In the genomic region with DNA sequence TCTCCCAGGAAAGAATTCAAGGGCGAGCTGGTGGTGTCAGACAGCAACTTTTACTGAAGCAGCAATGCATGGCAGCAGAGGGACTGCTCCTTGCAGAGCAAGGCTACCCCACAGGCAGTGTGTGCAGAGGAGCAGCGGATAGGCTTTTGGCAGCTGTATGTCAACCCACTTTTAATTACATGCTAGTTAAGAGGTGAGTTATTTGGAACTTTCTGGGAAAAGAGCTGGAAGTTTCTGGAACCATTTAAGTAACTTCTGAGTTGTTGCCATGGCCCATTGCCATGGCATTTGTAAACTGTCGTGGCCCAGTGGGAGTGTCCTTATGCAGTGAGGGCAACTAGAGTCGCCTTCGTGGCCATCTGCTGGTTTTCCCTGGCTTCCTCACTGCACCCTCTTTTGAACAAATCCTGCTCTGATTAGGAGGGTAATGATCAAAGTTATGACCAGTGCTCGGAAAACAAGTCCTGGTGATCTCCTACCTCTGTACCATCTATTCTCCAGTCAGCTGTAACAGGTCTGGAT, we compare ENCODE assay signal across 25 cellular contexts. TPM values are rescaled to one million over a fixed set of nuclear protein-coding genes. Genes with fewer than 3 reads are reported as not detected.
A peak's percentile ranks its signal among the peaks of the same experiment; 100 is the strongest.
DNase-seq lines count a peak whose midpoint lies in the region; ATAC-seq and TF ChIP-seq lines count a peak whose summit lies in the region.
"Had no signal": no experiment of that assay in that cellular context is flagged by ENCODE, and none has a peak within 500 bp of the region (broad histone marks: within the 10 kb centered on the region; RNA-seq: fewer than 3 reads in every experiment).

No MANE protein-coding gene starts in this region.

- no peaks in the 10 kb centered on the region for H3K9me3 ChIP-seq in Karpas-422 (ENCODE audit: low read length)
- H3K9me3 ChIP-seq: SK-N-SH had no signal

- DNase-seq in Karpas-422: no peak
- DNase-seq in left lobe of liver (ENCODE audit: low spot score): no peak
- DNase-seq in neural crest cell (ENCODE audit: low read depth, low spot score): no peak
- DNase-seq in NCI-H748 treated with DMSO at 0.1 percent for 48 hours (lab: John Stamatoyannopoulos, UW): no peak
- no peak for DNase-seq in NCI-H1417 treated with DMSO at 0.1 percent for 48 hours (lab: John Stamatoyannopoulos, UW)
- DNase-seq in activated T-cell treated with anti-CD3 and anti-CD28 coated beads, Interleukin-2, amount 50 U/mL, for 4 hours: no peak
- no peak for DNase-seq in GM19238 (ENCODE audit: insufficient read length, low spot score)
- DNase-seq: Caco-2; CD8-positive, alpha-beta T cell; GF-D8; IMR-90; KG1; NCI-H1092; NCI-H1436; NCI-H187; NCI-H2171 treated with DMSO at 0.1 percent for 48 hours; NCI-H345; NCI-H524; NCI-H774; SK-N-SH had no signal

- no peaks in the 10 kb centered on the region for H3K27me3 ChIP-seq in Karpas-422 (ENCODE audit: low read length)

- H3K4me3 ChIP-seq in Karpas-422 (ENCODE audit: low read length): no peak overlapping the region

- peaks cover 29% of the 10 kb centered on the region for H3K4me1 Mint-ChIP-seq in neural crest cell
- no peaks in the 10 kb centered on the region for H3K4me1 Mint-ChIP-seq in activated T-cell treated with anti-CD3 and anti-CD28 coated beads, Interleukin-2, amount 50 U/mL, for 4 hours (ENCODE audit: low read depth)
- H3K4me1 Mint-ChIP-seq: B cell had no signal

- no peaks in the 10 kb centered on the region for H3K36me3 ChIP-seq in Karpas-422 (ENCODE audit: insufficient read depth, low read length)

- H3K9me3 Mint-ChIP-seq in neural crest cell: peaks cover 15% of the 10 kb centered on the region
- H3K9me3 Mint-ChIP-seq in activated T-cell treated with anti-CD3 and anti-CD28 coated beads, Interleukin-2, amount 50 U/mL, for 4 hours: no peaks in the 10 kb centered on the region
- H3K9me3 Mint-ChIP-seq: CD8-positive, alpha-beta T cell had no signal

- no peaks in the 10 kb centered on the region for H3K4me1 ChIP-seq in Karpas-422 (ENCODE audit: low read length)
- H3K4me1 ChIP-seq: Caco-2 had no signal

- no peak overlapping the region for H3K4me2 ChIP-seq in Karpas-422 (ENCODE audit: low read depth, low read length, poor library complexity, severe bottlenecking)
- H3K4me2 ChIP-seq: SK-N-SH had no signal

- peaks cover 12% of the 10 kb centered on the region for H3K36me3 Mint-ChIP-seq in neural crest cell (ENCODE audit: low read depth)
- no peaks in the 10 kb centered on the region for H3K36me3 Mint-ChIP-seq in activated T-cell treated with anti-CD3 and anti-CD28 coated beads, Interleukin-2, amount 50 U/mL, for 4 hours (ENCODE audit: insufficient read depth)
- H3K36me3 Mint-ChIP-seq: CD8-positive, alpha-beta T cell had no signal

- no peak overlapping the region for H3K4me3 Mint-ChIP-seq in neural crest cell
- H3K4me3 Mint-ChIP-seq in activated T-cell treated with anti-CD3 and anti-CD28 coated beads, Interleukin-2, amount 50 U/mL, for 4 hours: no peak overlapping the region
- H3K4me3 Mint-ChIP-seq: B cell; CD8-positive, alpha-beta T cell had no signal

- ATAC-seq in left lobe of liver: peak; percentile 69
- ATAC-seq in activated T-cell treated with anti-CD3 and anti-CD28 coated beads, Interleukin-2, amount 50 U/mL, for 4 hours: no peak
- ATAC-seq: CD8-positive, alpha-beta T cell; HCT116 had no signal

- H3K79me2 ChIP-seq in Karpas-422 (ENCODE audit: low read length): no peaks in the 10 kb centered on the region

- no peak overlapping the region for H3K9ac ChIP-seq in Karpas-422 (ENCODE audit: low read length)
- H3K9ac ChIP-seq: SK-N-SH had no signal

- no peak for TF ChIP-seq CTCF in neural crest cell (conservative IDR thresholded peaks at IDR 0.05)

- H3K27ac ChIP-seq in Karpas-422 (ENCODE audit: low read length): no peak overlapping the region
- H3K27ac ChIP-seq: C4-2B had no signal

- no peaks in the 10 kb centered on the region for H3K27me3 Mint-ChIP-seq in neural crest cell (ENCODE audit: low read depth)
- H3K27me3 Mint-ChIP-seq in activated T-cell treated with anti-CD3 and anti-CD28 coated beads, Interleukin-2, amount 50 U/mL, for 4 hours (ENCODE audit: low read depth): peaks cover 2% of the 10 kb centered on the region
- H3K27me3 Mint-ChIP-seq: B cell had no signal

- peak overlapping the region; percentile 89 for H3K27ac Mint-ChIP-seq in neural crest cell (ENCODE audit: unreplicated experiment)
- H3K27ac Mint-ChIP-seq: B cell; CD8-positive, alpha-beta T cell had no signal

- no peaks in the 10 kb centered on the region for H3K9me2 ChIP-seq in Karpas-422 (replicated peaks; ENCODE audit: insufficient read depth, low read length)
- H3K9me2 ChIP-seq: SK-N-SH had no signal

- peak overlapping the region; percentile 56; the same call in 1 of the 2 replicates for H2AFZ ChIP-seq in Karpas-422 (ENCODE audit: low read length)

- H4K20me1 ChIP-seq in Karpas-422 (ENCODE audit: insufficient read depth, low read depth, low read length): no peaks in the 10 kb centered on the region

RNA-seq across cellular contexts. Expression of a gene that starts 34.0 kb away (rescaled TPM):
- not detected in 2 replicates for total RNA-seq in Karpas-422 (2014; rRNA removed; shearing (Covaris generic); ENCODE audit: low replicate concordance)
- total RNA-seq in left lobe of liver: not detected
- total RNA-seq in neural crest cell: not detected in 2 replicates
- total RNA-seq in activated T-cell treated with anti-CD3 and anti-CD28 coated beads, Interleukin-2, amount 50 U/mL, for 4 hours: not detected
- total RNA-seq: A673; B cell; Caco-2; CD8-positive, alpha-beta T cell; H4; IMR-90 had no signal

RNA-seq across cellular contexts. Expression of a gene that starts 54.5 kb away (rescaled TPM):
- not detected in 2 replicates for total RNA-seq in Karpas-422 (2014; rRNA removed; shearing (Covaris generic); ENCODE audit: low replicate concordance)
- total RNA-seq in left lobe of liver (not detected), neural crest cell (not detected in 2 replicates)
- not detected for total RNA-seq in activated T-cell treated with anti-CD3 and anti-CD28 coated beads, Interleukin-2, amount 50 U/mL, for 4 hours
- total RNA-seq: A673; B cell; Caco-2; CD8-positive, alpha-beta T cell; H4; IMR-90 had no signal

RNA-seq across cellular contexts. Expression of a gene that starts 59.7 kb away (rescaled TPM):
- total RNA-seq in Karpas-422 (2014; rRNA removed; shearing (Covaris generic); ENCODE audit: low replicate concordance): not detected in 2 replicates
- total RNA-seq in left lobe of liver: not detected
- not detected in 2 replicates for total RNA-seq in neural crest cell
- not detected for total RNA-seq in activated T-cell treated with anti-CD3 and anti-CD28 coated beads, Interleukin-2, amount 50 U/mL, for 4 hours
- total RNA-seq: A673; B cell; Caco-2; CD8-positive, alpha-beta T cell; H4; IMR-90 had no signal
